ENCODE assay signal across 8 cellular contexts in the genomic region with DNA sequence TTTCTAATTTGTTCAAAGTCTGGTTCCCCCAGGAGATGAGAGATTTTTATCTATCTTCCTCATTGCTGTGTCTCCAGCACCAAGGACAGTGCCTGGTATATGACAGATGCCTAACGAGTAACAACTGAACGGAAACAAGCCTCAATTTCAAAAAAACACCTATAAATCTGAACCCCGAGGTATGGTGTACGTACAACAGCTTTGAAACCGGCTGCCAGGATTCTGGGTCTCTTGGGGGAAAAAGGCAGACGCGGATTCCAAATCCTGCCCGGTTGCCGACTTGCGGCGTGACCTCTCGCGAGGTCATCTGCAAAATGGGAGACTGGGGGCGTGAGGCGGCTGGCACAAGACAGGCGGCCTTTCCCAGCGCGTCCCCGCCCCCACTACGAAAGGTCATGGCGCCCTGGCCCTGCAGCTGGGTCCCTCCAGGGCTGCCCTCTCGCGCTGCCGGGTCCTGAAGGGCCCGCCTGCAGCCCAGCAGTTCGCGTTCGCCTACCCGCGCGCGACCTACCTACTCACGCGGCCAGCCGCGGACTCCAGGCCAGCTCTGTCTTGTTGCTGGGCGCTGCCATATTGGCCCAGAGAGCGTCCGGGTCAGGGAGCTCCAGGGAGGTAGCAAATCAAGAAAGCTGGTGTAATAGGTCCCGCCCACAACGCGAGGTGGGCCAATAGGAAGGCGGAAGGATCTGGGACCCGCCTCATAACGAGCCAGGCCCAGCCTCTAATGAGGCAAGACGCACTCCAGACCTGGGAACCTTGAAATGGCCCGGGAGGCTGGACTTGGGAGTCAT. TPM values are rescaled to one million over a fixed set of nuclear protein-coding genes. Genes with fewer than 3 reads are reported as not detected.
A peak's percentile ranks its signal among the peaks of the same experiment; 100 is the strongest.
DNase-seq lines count a peak whose midpoint lies in the region; ATAC-seq and TF ChIP-seq lines count a peak whose summit lies in the region.

A gene with protein sequence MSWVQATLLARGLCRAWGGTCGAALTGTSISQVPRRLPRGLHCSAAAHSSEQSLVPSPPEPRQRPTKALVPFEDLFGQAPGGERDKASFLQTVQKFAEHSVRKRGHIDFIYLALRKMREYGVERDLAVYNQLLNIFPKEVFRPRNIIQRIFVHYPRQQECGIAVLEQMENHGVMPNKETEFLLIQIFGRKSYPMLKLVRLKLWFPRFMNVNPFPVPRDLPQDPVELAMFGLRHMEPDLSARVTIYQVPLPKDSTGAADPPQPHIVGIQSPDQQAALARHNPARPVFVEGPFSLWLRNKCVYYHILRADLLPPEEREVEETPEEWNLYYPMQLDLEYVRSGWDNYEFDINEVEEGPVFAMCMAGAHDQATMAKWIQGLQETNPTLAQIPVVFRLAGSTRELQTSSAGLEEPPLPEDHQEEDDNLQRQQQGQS (minus strand): TSS at position 584 of the 791 bp plus-strand sequence. CDS start 9,964 bp downstream, outside the sequence.

- H3K36me3 Mint-ChIP-seq in CD14-positive monocyte, result peaks cover 8 to 15% of the 10 kb centered on the region in 2 donors
- peaks cover 4% of the 10 kb centered on the region for H3K36me3 Mint-ChIP-seq in activated CD4-positive, alpha-beta memory T cell treated with anti-CD3 and anti-CD28 coated beads for 36 hours

- TF ChIP-seq RAD21 in liver (IDR thresholded peaks at IDR 0.05), result no peak

- peak within 1 kb of the TSS; percentile 95 to 98 for H3K4me3 Mint-ChIP-seq in CD14-positive monocyte
- H3K4me3 Mint-ChIP-seq in activated CD4-positive, alpha-beta memory T cell treated with anti-CD3 and anti-CD28 coated beads for 36 hours, result peak within 1 kb of the TSS; percentile 93

- H3K4me1 ChIP-seq in liver (ENCODE audit: control insufficient read depth in 4 of 4, insufficient read depth in 4 of 4, low read length in 3 of 4), result peaks cover 6 to 21% (median 12%) of the 10 kb centered on the region in 4 donors

- POLR2A ChIA-PET in activated CD4-positive, alpha-beta memory T cell treated with anti-CD3 and anti-CD28 coated beads for 36 hours (lab: Charles Lee), result interaction anchor here (0.7 to 1.5 kb wide), 8 partner anchors 10 to 154 kb away, joined by 3 to 6 read pairs (median 3); partner anchors contain the start of gene ELOF1

- peak within 1 kb of the TSS; percentile 18 to 85 for H3K9ac ChIP-seq in liver (ENCODE audit: low read depth in 1 of 2, low read length in 2 of 2)

- TF ChIP-seq CTCF in CD14-positive monocyte (IDR thresholded peaks at IDR 0.05), result no peak
- TF ChIP-seq CTCF in dorsolateral prefrontal cortex (IDR thresholded peaks at IDR 0.05 in 54 of 56, conservative IDR thresholded peaks at IDR 0.05 in 2 of 56; ENCODE audit: low read depth in 1 of 56, partially characterized antibody in 56 of 56), result peak in 27 of 56 donors; percentile 1 to 56 (median 23)
- no peak for TF ChIP-seq CTCF in liver (IDR thresholded peaks at IDR 0.05; ENCODE audit: low read depth, low read length, missing input control)

- H3K27ac Mint-ChIP-seq in CD14-positive monocyte, result peak within 1 kb of the TSS; percentile 93 to 97 (median 95)
- peak within 1 kb of the TSS; percentile 77 for H3K27ac Mint-ChIP-seq in activated CD4-positive, alpha-beta memory T cell treated with anti-CD3 and anti-CD28 coated beads for 36 hours

- peak within 1 kb of the TSS; percentile 53 to 100 (median 87) for H3K4me3 ChIP-seq in dorsolateral prefrontal cortex
- H3K4me3 ChIP-seq in liver (ENCODE audit: low read depth in 1 of 3, low read length in 3 of 3), result peak within 1 kb of the TSS; percentile 76 to 96 (median 80)

- no peaks in the 10 kb centered on the region for H3K27me3 ChIP-seq in dorsolateral prefrontal cortex
- no peaks in the 10 kb centered on the region for H3K27me3 ChIP-seq in liver (ENCODE audit: control insufficient read depth in 4 of 4, insufficient read depth in 4 of 4, low read length in 3 of 4)

- ATAC-seq in GM19438 (IDR thresholded peaks at IDR 0.05; ENCODE audit: low read depth, unreplicated experiment) (peak; percentile 90), HG03575 (IDR thresholded peaks at IDR 0.05; ENCODE audit: extremely low read depth, insufficient number of reproducible peaks, low FRiP score, unreplicated experiment) (peak; percentile 41)

- H3K9me3 Mint-ChIP-seq in CD14-positive monocyte, result peaks cover 0 to 5% (median 0%) of the 10 kb centered on the region in 7 donors
- H3K9me3 Mint-ChIP-seq in activated CD4-positive, alpha-beta memory T cell treated with anti-CD3 and anti-CD28 coated beads for 36 hours, result no peaks in the 10 kb centered on the region

- H3K9me3 ChIP-seq in liver (ENCODE audit: control insufficient read depth in 4 of 4, low read length in 3 of 4), result no peaks in the 10 kb centered on the region

- H3K36me3 ChIP-seq in liver (ENCODE audit: control insufficient read depth in 4 of 4, insufficient read depth in 3 of 4, low read depth in 1 of 4, low read length in 3 of 4), result no peaks in the 10 kb centered on the region

- WGBS in liver, result under 1% methylated on average over 47 of the region's 47 CpGs

- H3K27me3 Mint-ChIP-seq in CD14-positive monocyte (ENCODE audit: low read depth in 3 of 3), result no peaks in the 10 kb centered on the region
- no peaks in the 10 kb centered on the region for H3K27me3 Mint-ChIP-seq in activated CD4-positive, alpha-beta memory T cell treated with anti-CD3 and anti-CD28 coated beads for 36 hours

- DNase-seq in CD14-positive monocyte (ENCODE audit: low spot score) (peak; percentile 97), NCI-H82 treated with DMSO at 0.1 percent for 48 hours (lab: John Stamatoyannopoulos, UW; ENCODE audit: unreplicated experiment) (peak; percentile 85), dorsolateral prefrontal cortex (peak; percentile 91 to 99 (median 98))
- DNase-seq in activated CD4-positive, alpha-beta memory T cell treated with anti-CD3 and anti-CD28 coated beads for 36 hours, result peak; percentile 97
- DNase-seq in stimulated activated CD4-positive, alpha-beta T cell treated with anti-CD3 and anti-CD28 coated beads, Interleukin-4, amount 100 ng/mL, for 24 hours, result peak; percentile 95

- CTCF ChIA-PET in activated CD4-positive, alpha-beta memory T cell treated with anti-CD3 and anti-CD28 coated beads for 36 hours (lab: Charles Lee), result interaction anchor here (0.6 to 2.2 kb wide), 4 partner anchors 28 to 148 kb away, joined by 3 to 14 read pairs (median 7); partner anchors contain the start of gene ELOF1

- peaks cover 10% of the 10 kb centered on the region for H3K4me1 Mint-ChIP-seq in CD14-positive monocyte
- peaks cover 19% of the 10 kb centered on the region for H3K4me1 Mint-ChIP-seq in activated CD4-positive, alpha-beta memory T cell treated with anti-CD3 and anti-CD28 coated beads for 36 hours (ENCODE audit: low read depth)

- H3K27ac ChIP-seq in dorsolateral prefrontal cortex, result peak within 1 kb of the TSS; percentile 69 to 98 (median 90)
- peak within 1 kb of the TSS; percentile 85 to 94 for H3K27ac ChIP-seq in liver (ENCODE audit: low read depth in 1 of 2, low read length in 2 of 2)

- intact Hi-C loops in CD14-positive monocyte (cut with micrococcal nuclease) (loop anchor here in 1 of 2 donors (1.0 to 5.0 kb wide), 2 partner anchors 23 to 54 kb away; partner anchors contain the start of gene ZNF653), dorsolateral prefrontal cortex (cut with DNase I) (loop anchor here in 1 of 2 donors (1.0 to 2.0 kb wide), 3 partner anchors 22 to 46 kb away; partner anchors contain the start of gene ELOF1)
- intact Hi-C loops in activated CD4-positive, alpha-beta memory T cell treated with anti-CD3 and anti-CD28 coated beads for 36 hours (cut with micrococcal nuclease), result loop anchor here (1.0 to 2.0 kb wide), 2 partner anchors 23 to 30 kb away; partner anchors contain the start of genes ELOF1 and ZNF653

TF ChIP-seq in liver, 16 proteins besides CTCF, POLR2A, EP300 and RAD21 (continues in another document):
- TF ChIP-seq EGR1 (IDR thresholded peaks at IDR 0.05; ENCODE audit: low read depth in 2 of 2), result no peak
- TF ChIP-seq NR2F2 (IDR thresholded peaks at IDR 0.05), result peak; percentile 87
- peak; percentile 89 for TF ChIP-seq SP1 (IDR thresholded peaks at IDR 0.05)
- TF ChIP-seq YY1 (IDR thresholded peaks at IDR 0.05), result peak; percentile 98
- TF ChIP-seq GABPA (IDR thresholded peaks at IDR 0.05 in 1 of 2, conservative IDR thresholded peaks at IDR 0.05 in 1 of 2), result peak in 1 of 2 donors; percentile 81
- TF ChIP-seq, protein P1, sequence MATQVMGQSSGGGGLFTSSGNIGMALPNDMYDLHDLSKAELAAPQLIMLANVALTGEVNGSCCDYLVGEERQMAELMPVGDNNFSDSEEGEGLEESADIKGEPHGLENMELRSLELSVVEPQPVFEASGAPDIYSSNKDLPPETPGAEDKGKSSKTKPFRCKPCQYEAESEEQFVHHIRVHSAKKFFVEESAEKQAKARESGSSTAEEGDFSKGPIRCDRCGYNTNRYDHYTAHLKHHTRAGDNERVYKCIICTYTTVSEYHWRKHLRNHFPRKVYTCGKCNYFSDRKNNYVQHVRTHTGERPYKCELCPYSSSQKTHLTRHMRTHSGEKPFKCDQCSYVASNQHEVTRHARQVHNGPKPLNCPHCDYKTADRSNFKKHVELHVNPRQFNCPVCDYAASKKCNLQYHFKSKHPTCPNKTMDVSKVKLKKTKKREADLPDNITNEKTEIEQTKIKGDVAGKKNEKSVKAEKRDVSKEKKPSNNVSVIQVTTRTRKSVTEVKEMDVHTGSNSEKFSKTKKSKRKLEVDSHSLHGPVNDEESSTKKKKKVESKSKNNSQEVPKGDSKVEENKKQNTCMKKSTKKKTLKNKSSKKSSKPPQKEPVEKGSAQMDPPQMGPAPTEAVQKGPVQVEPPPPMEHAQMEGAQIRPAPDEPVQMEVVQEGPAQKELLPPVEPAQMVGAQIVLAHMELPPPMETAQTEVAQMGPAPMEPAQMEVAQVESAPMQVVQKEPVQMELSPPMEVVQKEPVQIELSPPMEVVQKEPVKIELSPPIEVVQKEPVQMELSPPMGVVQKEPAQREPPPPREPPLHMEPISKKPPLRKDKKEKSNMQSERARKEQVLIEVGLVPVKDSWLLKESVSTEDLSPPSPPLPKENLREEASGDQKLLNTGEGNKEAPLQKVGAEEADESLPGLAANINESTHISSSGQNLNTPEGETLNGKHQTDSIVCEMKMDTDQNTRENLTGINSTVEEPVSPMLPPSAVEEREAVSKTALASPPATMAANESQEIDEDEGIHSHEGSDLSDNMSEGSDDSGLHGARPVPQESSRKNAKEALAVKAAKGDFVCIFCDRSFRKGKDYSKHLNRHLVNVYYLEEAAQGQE (IDR thresholded peaks at IDR 0.05), result peak; percentile 98
- peak; percentile 87 to 94 for TF ChIP-seq HNF4A (conservative IDR thresholded peaks at IDR 0.05)

RNA-seq across cellular contexts. Expression of the gene that starts here (rescaled TPM):
- 10 to 100 TPM; 26.4 to 28.3 TPM for polyA plus RNA-seq in CD14-positive monocyte
- 10 to 100 TPM; 34.9 to 36.6 TPM for total RNA-seq in activated CD4-positive, alpha-beta memory T cell treated with anti-CD3 and anti-CD28 coated beads for 36 hours
- total RNA-seq in dorsolateral prefrontal cortex, result 10 to 100 TPM; 46.5 to 84.8 (median 66.3) TPM
- total RNA-seq in liver, result 10 to 100 TPM; 20.5 to 34.9 TPM
- polyA plus RNA-seq in liver, result 10 to 100 TPM; 27.2 to 37.4 TPM

Comparison
In these comparisons a context has a peak if more than half of its experiments do, and no peak if none do; other contexts are left out.
1. Peak in every context shown above with its lines: DNase-seq, ATAC-seq, H3K4me3 ChIP-seq and H3K27ac ChIP-seq.